9 cellular contexts compared by ENCODE assay signal in genomic region chr5:138610468-138611294, GRCh38. TPM values are rescaled to one million over a fixed set of nuclear protein-coding genes. Genes with fewer than 3 reads are reported as not detected.
A peak's percentile ranks its signal among the peaks of the same experiment; 100 is the strongest.
DNase-seq lines count a peak whose midpoint lies in the region; ATAC-seq and TF ChIP-seq lines count a peak whose summit lies in the region.
"Had no signal": no experiment of that assay in that cellular context is flagged by ENCODE, and none has a peak within 500 bp of the region (broad histone marks: within the 10 kb centered on the region; RNA-seq: fewer than 3 reads in every experiment).

No MANE protein-coding gene starts in this region.

- H3K4me1 Mint-ChIP-seq in activated naive CD8-positive, alpha-beta T cell treated with anti-CD3 and anti-CD28 coated beads, Interleukin-2, amount 50 U/mL, for 24 hours = peaks cover 12% of the 10 kb centered on the region

- ATAC-seq in activated naive CD8-positive, alpha-beta T cell treated with anti-CD3 and anti-CD28 coated beads, Interleukin-2, amount 50 U/mL, for 24 hours = peak; percentile 20
- ATAC-seq in left ventricle myocardium superior (peak; percentile 64), HG02884 (IDR thresholded peaks at IDR 0.05; ENCODE audit: unreplicated experiment) (no peak)

- no peak overlapping the region for H3K27ac Mint-ChIP-seq in activated naive CD8-positive, alpha-beta T cell treated with anti-CD3 and anti-CD28 coated beads, Interleukin-2, amount 50 U/mL, for 24 hours
- H3K27ac Mint-ChIP-seq: activated naive CD4-positive, alpha-beta T cell treated with anti-CD3 and anti-CD28 coated beads, Interleukin-2, amount 50 U/mL, for 72 hours had no signal

- H3K9me3 ChIP-seq in ES-I3 (ENCODE audit: control insufficient read depth, insufficient read depth, low read length) = no peaks in the 10 kb centered on the region
- H3K9me3 ChIP-seq in tibial artery = no peaks in the 10 kb centered on the region

- DNase-seq in activated naive CD8-positive, alpha-beta T cell treated with anti-CD3 and anti-CD28 coated beads, Interleukin-2, amount 50 U/mL, for 24 hours = no peak
- peak; percentile 34 for DNase-seq in left ventricle myocardium superior
- peak; percentile 48 for DNase-seq in putamen (ENCODE audit: low spot score)
- DNase-seq in dedifferentiated amniotic fluid mesenchymal stem cell (ENCODE audit: extremely low spot score) = no peak
- no peak for DNase-seq in NCI-H2196 (lab: John Stamatoyannopoulos, UW; ENCODE audit: unreplicated experiment)
- DNase-seq in tibial artery = no peak

- H3K36me3 ChIP-seq in ES-I3 (ENCODE audit: insufficient read depth, low read length) = no peaks in the 10 kb centered on the region
- no peaks in the 10 kb centered on the region for H3K36me3 ChIP-seq in tibial artery

- no peaks in the 10 kb centered on the region for H3K36me3 Mint-ChIP-seq in activated naive CD8-positive, alpha-beta T cell treated with anti-CD3 and anti-CD28 coated beads, Interleukin-2, amount 50 U/mL, for 24 hours (ENCODE audit: low read depth)
- H3K36me3 Mint-ChIP-seq: activated naive CD4-positive, alpha-beta T cell treated with anti-CD3 and anti-CD28 coated beads, Interleukin-2, amount 50 U/mL, for 72 hours had no signal

- intact Hi-C loops in left ventricle myocardium superior (cut with micrococcal nuclease) = no loop called here
- intact Hi-C loops in tibial artery (cut with DNase I; ENCODE audit: low total_unique reads) = no loop called here

- peak overlapping the region; percentile 52 for H3K9ac ChIP-seq in ES-I3 (ENCODE audit: low read depth, low read length)

- H3K4me1 ChIP-seq in ES-I3 (ENCODE audit: insufficient read depth, low read length) (peaks cover 11% of the 10 kb centered on the region), tibial artery (peaks cover 0 to 20% (median 9%) of the 10 kb centered on the region in 4 donors)

- H3K27me3 ChIP-seq in tibial artery = peaks cover 0 to 18% of the 10 kb centered on the region in 2 donors

- peak overlapping the region in 1 of 2 donors; percentile 31 for H3K4me3 ChIP-seq in tibial artery

- TF ChIP-seq CTCF in tibial artery (IDR thresholded peaks at IDR 0.05) = no peak

- H3K27me3 Mint-ChIP-seq in activated naive CD8-positive, alpha-beta T cell treated with anti-CD3 and anti-CD28 coated beads, Interleukin-2, amount 50 U/mL, for 24 hours = peaks cover 58% of the 10 kb centered on the region

- no peaks in the 10 kb centered on the region for H3K9me3 Mint-ChIP-seq in activated naive CD8-positive, alpha-beta T cell treated with anti-CD3 and anti-CD28 coated beads, Interleukin-2, amount 50 U/mL, for 24 hours
- H3K9me3 Mint-ChIP-seq: activated naive CD4-positive, alpha-beta T cell treated with anti-CD3 and anti-CD28 coated beads, Interleukin-2, amount 50 U/mL, for 72 hours had no signal

- no peak overlapping the region for H3K27ac ChIP-seq in tibial artery

- no peak overlapping the region for H3K4me3 Mint-ChIP-seq in activated naive CD8-positive, alpha-beta T cell treated with anti-CD3 and anti-CD28 coated beads, Interleukin-2, amount 50 U/mL, for 24 hours

RNA-seq across cellular contexts. Expression of gene HSPA9, which starts 35.5 kb away (rescaled TPM):
- total RNA-seq in left ventricle myocardium superior = 311 TPM

Comparison
In these comparisons a context has a peak if more than half of its experiments do, and no peak if none do; other contexts are left out.
1. DNase-seq: peak in left ventricle myocardium superior (single experiment) and putamen (single experiment); none in activated naive CD8-positive, alpha-beta T cell treated with anti-CD3 and anti-CD28 coated beads, Interleukin-2, amount 50 U/mL, for 24 hours (single experiment), dedifferentiated amniotic fluid mesenchymal stem cell (single experiment), NCI-H2196 (single experiment) and tibial artery (0 of 2).